ENCODE assay signal across 22 cellular contexts in the genomic region with DNA sequence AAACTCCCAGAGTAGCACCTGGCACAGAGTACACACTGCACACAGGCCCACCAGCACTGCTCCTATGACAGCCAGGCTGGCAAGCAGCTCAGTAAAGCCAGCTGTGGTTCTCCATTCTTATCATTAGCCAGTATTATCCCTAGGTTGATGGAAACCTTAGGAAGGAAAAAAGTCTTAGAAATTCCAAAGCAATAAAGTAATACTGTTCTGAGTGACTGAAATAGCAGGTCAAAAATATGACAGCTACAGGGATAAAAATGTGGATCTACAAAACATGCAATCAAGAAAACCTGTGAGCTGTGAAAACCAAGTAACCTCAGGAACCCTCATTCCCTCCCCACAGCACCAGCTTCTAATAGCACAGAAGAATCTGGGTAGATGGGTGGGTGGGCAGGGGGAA.
"Had no signal": no experiment of that assay in that cellular context is flagged by ENCODE, and none has a peak within 500 bp of the region (broad histone marks: within the 10 kb centered on the region; RNA-seq: fewer than 3 reads in every experiment).

No MANE protein-coding gene starts in this region.

- H3K9me3 ChIP-seq: heart right ventricle, pancreas, right lobe of liver, spleen, testis, tibial nerve had no signal

- H3K4me1 ChIP-seq: pancreas, right lobe of liver, spleen, testis, tibial nerve had no signal

- H3K4me3 ChIP-seq: heart right ventricle, lung, neural progenitor cell, pancreas, right lobe of liver, spleen, testis, tibial nerve had no signal

- H3K27ac ChIP-seq: heart right ventricle, neural progenitor cell, pancreas, right lobe of liver, spleen, testis, tibial nerve had no signal

- H3K36me3 ChIP-seq: heart right ventricle, neural progenitor cell, pancreas, right lobe of liver, spleen, tibial nerve had no signal

- DNase-seq: effector memory CD4-positive, alpha-beta T cell; heart right ventricle; immature natural killer cell; left colon; left ventricle myocardium superior; mesenchymal stem cell; midbrain; nucleus accumbens; pancreas; retina; right lobe of liver; spleen; stimulated activated CD4-positive, alpha-beta T cell treated with anti-CD3 and anti-CD28 coated beads, Interleukin-15, amount 100 ng/mL, for 24 hours; stimulated activated CD4-positive, alpha-beta T cell treated with anti-CD3 and anti-CD28 coated beads, Interleukin-1b, Interleukin-23, amount 100 ng/mL, for 48 hours; stimulated activated CD4-positive, alpha-beta T cell treated with anti-CD3 and anti-CD28 coated beads, Interleukin-4, amount 100 ng/mL, for 24 hours; testis had no signal

- FAIRE-seq: endometrium, frontal cortex, keratinocyte, pancreas had no signal

- H3K27me3 ChIP-seq: heart right ventricle, neural progenitor cell, pancreas, right lobe of liver, spleen, testis, tibial nerve had no signal
